ENCODE assay signal across 24 cellular contexts in the genomic region with DNA sequence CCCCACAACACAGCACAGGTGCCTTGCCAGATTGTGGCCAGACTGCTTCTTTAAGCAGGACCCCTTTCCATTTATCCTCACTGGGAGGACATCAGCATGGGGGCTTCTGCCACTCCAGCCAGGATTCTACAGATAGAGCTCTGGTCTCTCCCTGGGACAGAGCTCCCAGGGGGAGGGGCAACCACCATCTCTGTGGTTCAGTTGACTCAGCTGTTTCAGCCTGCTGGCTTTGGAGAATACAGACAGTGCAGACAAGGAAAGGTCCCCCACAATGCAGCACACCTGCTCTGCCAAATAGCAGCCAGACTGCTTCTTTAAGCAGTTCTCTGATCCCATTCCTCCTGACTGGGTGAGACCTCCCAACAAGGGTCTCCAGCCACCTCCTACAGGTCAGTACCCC.
"Had no signal": no experiment of that assay in that cellular context is flagged by ENCODE, and none has a peak within 500 bp of the region (broad histone marks: within the 10 kb centered on the region; RNA-seq: fewer than 3 reads in every experiment).

No MANE protein-coding gene starts in this region.

- ATAC-seq: esophagus mucosa; heart right ventricle; left cardiac atrium; lower lobe of right lung; natural killer cell treated with Interleukin-12 subunit alpha and Interleukin-12 subunit beta and Interleukin-15 and Interleukin-18, amount 100 ng/mL, for 72 hours; right lobe of liver; stimulated activated naive B cell treated with anti-CD40 and anti-IgM and Interleukin-4, amounts not matched to agents 10 μg/mL and 1 μg/mL and 100 μg/mL, for 72 hours; stimulated activated naive CD8-positive, alpha-beta T cell treated with anti-CD3 and anti-CD28 coated beads, Interleukin-15, amount 100 ng/mL, for 72 hours; upper lobe of right lung had no signal

- H3K27ac ChIP-seq: dorsolateral prefrontal cortex, heart right ventricle, left ventricle myocardium inferior, lower lobe of right lung, parathyroid adenoma, prostate gland, right lobe of liver, spleen, testis, tibial nerve, upper lobe of right lung had no signal

- H3K4me1 Mint-ChIP-seq: memory B cell; mesothelial cell of epicardium; stimulated activated naive B cell treated with anti-CD40 and anti-IgM and Interleukin-4, amounts not matched to agents 10 μg/mL and 1 μg/mL and 100 μg/mL, for 72 hours; stimulated activated naive CD8-positive, alpha-beta T cell treated with anti-CD3 and anti-CD28 coated beads, Interleukin-15, amount 100 ng/mL, for 72 hours had no signal

- H3K4me1 ChIP-seq: heart right ventricle, left ventricle myocardium inferior, lower lobe of right lung, parathyroid adenoma, prostate gland, right lobe of liver, spleen, testis, upper lobe of right lung had no signal

- H2AFZ ChIP-seq: parathyroid adenoma had no signal

- H3K4me3 ChIP-seq: dorsolateral prefrontal cortex, heart right ventricle, left ventricle myocardium inferior, lower lobe of right lung, prostate gland, right lobe of liver, spleen, testis, tibial nerve, upper lobe of right lung had no signal

- H3K9me3 ChIP-seq: lower lobe of right lung, prostate gland, right lobe of liver, testis, tibial nerve, upper lobe of right lung had no signal

- H3K36me3 ChIP-seq: heart right ventricle, left ventricle myocardium inferior, lower lobe of right lung, prostate gland, right lobe of liver, spleen, tibial nerve, upper lobe of right lung had no signal

- H3K27me3 Mint-ChIP-seq: natural killer cell treated with Interleukin-12 subunit alpha and Interleukin-12 subunit beta and Interleukin-15 and Interleukin-18, amount 100 ng/mL, for 72 hours; stimulated activated naive CD8-positive, alpha-beta T cell treated with anti-CD3 and anti-CD28 coated beads, Interleukin-15, amount 100 ng/mL, for 72 hours had no signal

- DNase-seq: cortex of kidney; dorsolateral prefrontal cortex; effector CD8-positive, alpha-beta T cell; heart right ventricle; hypothalamus; left cardiac atrium; left ventricle myocardium inferior; lower lobe of right lung; retina; right lobe of liver; spleen; stimulated activated CD4-positive, alpha-beta T cell treated with anti-CD3 and anti-CD28 coated beads, Interleukin-2, amount 100 ng/mL, for 24 hours; stimulated activated CD4-positive, alpha-beta T cell treated with anti-CD3 and anti-CD28 coated beads, Interleukin-4, amount 100 ng/mL, for 4 hours; stimulated activated naive B cell treated with anti-CD40 and anti-IgM and Interleukin-4, amounts not matched to agents 10 μg/mL and 1 μg/mL and 100 μg/mL, for 72 hours; stimulated activated naive CD8-positive, alpha-beta T cell treated with anti-CD3 and anti-CD28 coated beads, Interleukin-15, amount 100 ng/mL, for 72 hours; testis; upper lobe of right lung had no signal

- H3K9ac ChIP-seq: parathyroid adenoma had no signal

- H3K27ac Mint-ChIP-seq: memory B cell; mesothelial cell of epicardium; natural killer cell treated with Interleukin-12 subunit alpha and Interleukin-12 subunit beta and Interleukin-15 and Interleukin-18, amount 100 ng/mL, for 72 hours; stimulated activated naive B cell treated with anti-CD40 and anti-IgM and Interleukin-4, amounts not matched to agents 10 μg/mL and 1 μg/mL and 100 μg/mL, for 72 hours; stimulated activated naive CD8-positive, alpha-beta T cell treated with anti-CD3 and anti-CD28 coated beads, Interleukin-15, amount 100 ng/mL, for 72 hours had no signal

- H3K4me3 Mint-ChIP-seq: memory B cell; mesothelial cell of epicardium; natural killer cell treated with Interleukin-12 subunit alpha and Interleukin-12 subunit beta and Interleukin-15 and Interleukin-18, amount 100 ng/mL, for 72 hours; stimulated activated naive B cell treated with anti-CD40 and anti-IgM and Interleukin-4, amounts not matched to agents 10 μg/mL and 1 μg/mL and 100 μg/mL, for 72 hours; stimulated activated naive CD8-positive, alpha-beta T cell treated with anti-CD3 and anti-CD28 coated beads, Interleukin-15, amount 100 ng/mL, for 72 hours had no signal

- H3K36me3 Mint-ChIP-seq: memory B cell; stimulated activated naive B cell treated with anti-CD40 and anti-IgM and Interleukin-4, amounts not matched to agents 10 μg/mL and 1 μg/mL and 100 μg/mL, for 72 hours had no signal

- H3K79me2 ChIP-seq: parathyroid adenoma had no signal

- H3K27me3 ChIP-seq: dorsolateral prefrontal cortex, heart right ventricle, right lobe of liver, spleen, testis, tibial nerve, upper lobe of right lung had no signal
